In the genomic region with DNA sequence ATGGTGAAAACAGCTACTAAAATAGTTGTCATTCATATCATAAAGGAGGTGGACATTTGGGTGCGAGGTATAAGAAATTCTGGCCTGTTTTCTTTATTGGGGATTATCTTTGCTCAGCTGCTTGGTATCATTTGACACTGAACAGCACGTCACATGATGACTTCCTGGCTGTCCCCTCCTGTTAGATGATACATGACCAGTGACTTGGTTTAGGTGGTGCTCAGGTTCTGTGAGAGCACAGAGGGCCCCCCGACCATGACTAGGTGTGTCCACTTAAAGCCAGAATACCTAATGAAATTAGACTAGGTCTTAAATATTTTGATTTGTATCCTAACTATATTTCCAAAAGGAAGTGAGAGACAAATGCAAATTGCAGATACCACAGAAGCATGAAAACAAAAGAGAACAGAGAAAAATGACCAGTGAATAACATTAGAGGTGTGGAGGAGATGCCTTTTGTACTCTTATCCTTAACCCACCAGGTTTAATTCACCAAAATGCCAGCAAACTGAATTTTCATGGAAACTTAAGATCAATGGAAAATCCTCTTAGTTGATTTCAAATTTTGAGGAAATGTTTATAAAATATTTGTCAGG, we compare ENCODE assay signal across 17 cellular contexts. TPM values are rescaled to one million over a fixed set of nuclear protein-coding genes. Genes with fewer than 3 reads are reported as not detected.
A peak's percentile ranks its signal among the peaks of the same experiment; 100 is the strongest.
DNase-seq lines count a peak whose midpoint lies in the region; ATAC-seq, FAIRE-seq and TF ChIP-seq lines count a peak whose summit lies in the region.
"Had no signal": no experiment of that assay in that cellular context is flagged by ENCODE, and none has a peak within 500 bp of the region (broad histone marks: within the 10 kb centered on the region; RNA-seq: fewer than 3 reads in every experiment).

No MANE protein-coding gene starts in this region.

- ATAC-seq in GM19468 (IDR thresholded peaks at IDR 0.05; ENCODE audit: extremely low read depth, unreplicated experiment) (peak; percentile 42), HG03095 (IDR thresholded peaks at IDR 0.05; ENCODE audit: unreplicated experiment) (peak; percentile 75), GM21717 (IDR thresholded peaks at IDR 0.05; ENCODE audit: unreplicated experiment) (no peak)

- no peaks in the 10 kb centered on the region for H3K9me3 ChIP-seq in smooth muscle cell (replicated peaks; ENCODE audit: low read depth)
- H3K9me3 ChIP-seq: BLaER1 treated with 17β-estradiol and CSF1 and Interleukin-3, amounts not matched to agents 10 nM and 100 nM had no signal

- H3F3A ChIP-seq in smooth muscle cell (ENCODE audit: low read depth) = no peaks in the 10 kb centered on the region

- no peaks in the 10 kb centered on the region for H3K9me3 Mint-ChIP-seq in dendritic cell treated with granulocyte-macrophage colony-stimulating factor and Interleukin-4, amounts not matched to agents 40 ng/mL and 50 ng/mL, for 4 days
- H3K9me3 Mint-ChIP-seq: neural progenitor cell had no signal

- no peak overlapping the region for H3K27ac ChIP-seq in smooth muscle cell (ENCODE audit: low read depth)
- H3K27ac ChIP-seq: neural progenitor cell had no signal

- intact Hi-C loops in dendritic cell treated with granulocyte-macrophage colony-stimulating factor and Interleukin-4, amounts not matched to agents 40 ng/mL and 50 ng/mL, for 4 days (cut with micrococcal nuclease) = no loop called here

- peak; percentile 50 for FAIRE-seq in GM18507 (lab: Jason Lieb, UNC)

- peaks cover 3% of the 10 kb centered on the region for H3K4me1 ChIP-seq in smooth muscle cell (ENCODE audit: low read depth)

- no peak overlapping the region for H2AFZ ChIP-seq in smooth muscle cell (ENCODE audit: low read depth)
- H2AFZ ChIP-seq: neural progenitor cell had no signal

- H3K27me3 ChIP-seq in smooth muscle cell (ENCODE audit: low read depth) = no peaks in the 10 kb centered on the region
- H3K27me3 ChIP-seq: BLaER1 treated with 17β-estradiol and CSF1 and Interleukin-3, amounts not matched to agents 10 nM and 100 nM; neural progenitor cell had no signal

- no peak for TF ChIP-seq CTCF in smooth muscle cell (IDR thresholded peaks at IDR 0.05; ENCODE audit: borderline replicate concordance, insufficient read depth, poor library complexity, severe bottlenecking)

- H3K36me3 Mint-ChIP-seq in dendritic cell treated with granulocyte-macrophage colony-stimulating factor and Interleukin-4, amounts not matched to agents 40 ng/mL and 50 ng/mL, for 4 days (ENCODE audit: low read depth) = peaks cover 79% of the 10 kb centered on the region

- no peaks in the 10 kb centered on the region for H3K79me2 ChIP-seq in smooth muscle cell (ENCODE audit: low read depth)

- no peak overlapping the region for H3K9ac ChIP-seq in smooth muscle cell (ENCODE audit: low read depth)
- H3K9ac ChIP-seq: neural progenitor cell had no signal

- 87% methylated on average over 3 of the region's 3 CpGs for WGBS in smooth muscle cell (ENCODE audit: low lambda C conversion rate)

- H3K27ac Mint-ChIP-seq in dendritic cell treated with granulocyte-macrophage colony-stimulating factor and Interleukin-4, amounts not matched to agents 40 ng/mL and 50 ng/mL, for 4 days = peak overlapping the region; percentile 53
- H3K27ac Mint-ChIP-seq: neural progenitor cell had no signal

- no peak overlapping the region for H3K4me3 ChIP-seq in smooth muscle cell
- H3K4me3 ChIP-seq: BLaER1 treated with 17β-estradiol and CSF1 and Interleukin-3, amounts not matched to agents 10 nM and 100 nM; neural progenitor cell had no signal

- peaks cover 29% of the 10 kb centered on the region for H3K4me1 Mint-ChIP-seq in dendritic cell treated with granulocyte-macrophage colony-stimulating factor and Interleukin-4, amounts not matched to agents 40 ng/mL and 50 ng/mL, for 4 days (ENCODE audit: low read depth)

- no peak overlapping the region for H3K4me3 Mint-ChIP-seq in dendritic cell treated with granulocyte-macrophage colony-stimulating factor and Interleukin-4, amounts not matched to agents 40 ng/mL and 50 ng/mL, for 4 days
- H3K4me3 Mint-ChIP-seq: neural progenitor cell had no signal

- no peaks in the 10 kb centered on the region for H3K36me3 ChIP-seq in smooth muscle cell (ENCODE audit: low read depth)
- H3K36me3 ChIP-seq: neural progenitor cell had no signal

- DNase-seq in GM18507 (ENCODE audit: extremely low spot score, insufficient read length, low read depth) = no peak
- no peak for DNase-seq in NCI-H2171 (lab: John Stamatoyannopoulos, UW)
- DNase-seq in occipital lobe (lab: John Stamatoyannopoulos, UW) = no peak
- DNase-seq in smooth muscle cell (lab: John Stamatoyannopoulos, UW; ENCODE audit: unreplicated experiment) = no peak
- DNase-seq: activated CD8-positive, alpha-beta memory T cell treated with anti-CD3 and anti-CD28 coated beads, Interleukin-2, amount 50 U/mL, for 4 hours; anterior cingulate cortex; effector CD8-positive, alpha-beta T cell; KBM-7; left cardiac atrium; T-helper 9 cell had no signal

- no peaks in the 10 kb centered on the region for H4K20me1 ChIP-seq in smooth muscle cell (ENCODE audit: low read depth)

- H3K4me2 ChIP-seq in smooth muscle cell = no peak overlapping the region
- H3K4me2 ChIP-seq: neural progenitor cell had no signal

- no peaks in the 10 kb centered on the region for H3K27me3 Mint-ChIP-seq in dendritic cell treated with granulocyte-macrophage colony-stimulating factor and Interleukin-4, amounts not matched to agents 40 ng/mL and 50 ng/mL, for 4 days

RNA-seq across cellular contexts. Expression of a gene that starts 50.6 kb away (rescaled TPM):
- total RNA-seq in occipital lobe (not detected), smooth muscle cell (not detected in 2 replicates)
- polyA plus RNA-seq in smooth muscle cell = not detected in 2 replicates
- total RNA-seq: G401, left cardiac atrium had no signal
